Comparison of ENCODE assay signal across 10 cellular contexts in the genomic region with DNA sequence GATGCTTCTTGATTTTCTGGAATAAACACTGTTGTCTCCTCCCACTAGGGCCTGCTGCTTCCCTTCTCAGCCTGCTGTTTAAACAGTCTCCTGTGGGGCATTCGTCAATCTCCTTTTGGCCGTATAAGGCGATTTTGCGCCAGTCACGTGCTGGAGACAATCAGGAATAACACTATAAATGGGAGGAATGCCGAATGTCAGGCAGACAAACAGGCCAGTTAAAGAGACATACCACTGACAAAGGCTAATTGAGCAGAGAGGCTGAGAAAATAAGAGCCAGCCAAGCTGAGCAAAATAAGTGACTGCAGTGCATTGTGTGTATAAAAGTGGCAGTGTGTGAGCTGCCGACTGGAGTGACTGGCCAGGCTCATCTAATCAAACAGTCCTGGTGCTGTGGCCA. TPM values are rescaled to one million over a fixed set of nuclear protein-coding genes. Genes with fewer than 3 reads are reported as not detected.
A peak's percentile ranks its signal among the peaks of the same experiment; 100 is the strongest.
DNase-seq lines count a peak whose midpoint lies in the region; ATAC-seq, FAIRE-seq and TF ChIP-seq lines count a peak whose summit lies in the region.
"Had no signal": no experiment of that assay in that cellular context is flagged by ENCODE, and none has a peak within 500 bp of the region (broad histone marks: within the 10 kb centered on the region; RNA-seq: fewer than 3 reads in every experiment).

No MANE protein-coding gene starts in this region.

- H3K27ac Mint-ChIP-seq in activated naive CD4-positive, alpha-beta T cell treated with anti-CD3 and anti-CD28 coated beads, Interleukin-2, amount 50 U/mL, for 24 hours = peak overlapping the region; percentile 85

- ATAC-seq in left cardiac atrium = peak; percentile 62 to 79
- ATAC-seq in pancreas = peak; percentile 92 to 97 (median 95)
- no peak for ATAC-seq in GM21529 (IDR thresholded peaks at IDR 0.05; ENCODE audit: unreplicated experiment)
- no peak for ATAC-seq in HG02938 (IDR thresholded peaks at IDR 0.05; ENCODE audit: unreplicated experiment)

- no peak for FAIRE-seq in pancreas (lab: Jason Lieb, UNC)

- no peak overlapping the region for H3K4me3 Mint-ChIP-seq in activated naive CD4-positive, alpha-beta T cell treated with anti-CD3 and anti-CD28 coated beads, Interleukin-2, amount 50 U/mL, for 24 hours
- H3K4me3 Mint-ChIP-seq: T-helper 1 cell treated with Interleukin-12 subunit alpha and Interleukin-12 subunit beta and Interleukin-4 antibody, amounts not matched to agents 30 μg/mL and 1 μg/mL, for 36 hours had no signal

- intact Hi-C loops in left cardiac atrium (cut with DNase I) (loop anchor here in 1 of 2 donors (5.0 kb wide), 1 partner anchor 197 kb away; a partner anchor contains a TSS), pancreas (cut with DNase I) (no loop called here)

- H3K4me1 Mint-ChIP-seq in activated naive CD4-positive, alpha-beta T cell treated with anti-CD3 and anti-CD28 coated beads, Interleukin-2, amount 50 U/mL, for 24 hours = peaks cover 15% of the 10 kb centered on the region

- no peak for DNase-seq in activated naive CD4-positive, alpha-beta T cell treated with anti-CD3 and anti-CD28 coated beads, Interleukin-2, amount 50 U/mL, for 16 hours
- DNase-seq in left cardiac atrium = peak; percentile 58
- DNase-seq in pancreas = peak in 5 of 6 donors; percentile 59 to 84 (median 74)
- DNase-seq in GM13976 (ENCODE audit: low spot score) = no peak
- DNase-seq: CD4-positive, CD25-positive, alpha-beta regulatory T cell had no signal

- peaks cover 12 to 15% (median 13%) of the 10 kb centered on the region in 3 donors for H3K4me1 ChIP-seq in pancreas

- peak; percentile 28 for TF ChIP-seq CTCF in VCaP (conservative IDR thresholded peaks at IDR 0.05)
- no peak for TF ChIP-seq CTCF in pancreas (IDR thresholded peaks at IDR 0.05)
- no peak for TF ChIP-seq CTCF in GM13976 (IDR thresholded peaks at IDR 0.05; ENCODE audit: borderline replicate concordance, control extremely low read depth, extremely low read depth, insufficient read depth, missing control alignments)

- H3K27me3 Mint-ChIP-seq in activated naive CD4-positive, alpha-beta T cell treated with anti-CD3 and anti-CD28 coated beads, Interleukin-2, amount 50 U/mL, for 24 hours = no peaks in the 10 kb centered on the region
- H3K27me3 Mint-ChIP-seq: CD4-positive, CD25-positive, alpha-beta regulatory T cell had no signal

- H3K36me3 Mint-ChIP-seq in activated naive CD4-positive, alpha-beta T cell treated with anti-CD3 and anti-CD28 coated beads, Interleukin-2, amount 50 U/mL, for 24 hours = no peaks in the 10 kb centered on the region

- in situ Hi-C loops in GM13976 (cut with MboI; ENCODE audit: low sequenced_read_pairs, unreplicated experiment) = no loop called here

- no peak overlapping the region for H3K4me3 ChIP-seq in pancreas

- peak overlapping the region; percentile 71 for H3K27ac ChIP-seq in VCaP
- peak overlapping the region; percentile 22 to 70 (median 50) for H3K27ac ChIP-seq in pancreas

- no peaks in the 10 kb centered on the region for H3K9me3 ChIP-seq in pancreas

- H3K27me3 ChIP-seq in pancreas = no peaks in the 10 kb centered on the region

- H3K36me3 ChIP-seq in pancreas = no peaks in the 10 kb centered on the region

- H3K9me3 Mint-ChIP-seq in activated naive CD4-positive, alpha-beta T cell treated with anti-CD3 and anti-CD28 coated beads, Interleukin-2, amount 50 U/mL, for 24 hours = no peaks in the 10 kb centered on the region
- H3K9me3 Mint-ChIP-seq: CD4-positive, CD25-positive, alpha-beta regulatory T cell; T-helper 1 cell treated with Interleukin-12 subunit alpha and Interleukin-12 subunit beta and Interleukin-4 antibody, amounts not matched to agents 30 μg/mL and 1 μg/mL, for 36 hours had no signal

- WGBS in pancreas, 2 donors = 4 to 5% methylated on average over 7 of the region's 7 CpGs

RNA-seq across cellular contexts. Expression of a gene that starts 23.3 kb away (rescaled TPM):
- total RNA-seq in left cardiac atrium = 10 to 100 TPM; 14.4 to 20.2 TPM
- total RNA-seq in pancreas = 10 to 100 TPM in 2 of 6 donors, 1 to 10 TPM in 4; 8.3 to 17.7 (median 9.9) TPM
- 10 to 100 TPM in 1 of 2 donors, 1 to 10 TPM in 1; 8.7 to 10.0 TPM for polyA plus RNA-seq in pancreas

RNA-seq across cellular contexts. Expression of a gene that starts 23.4 kb away (rescaled TPM):
- 1 to 10 TPM; 8.8 to 9.2 TPM for total RNA-seq in left cardiac atrium
- 1 to 10 TPM; 3.1 to 5.1 (median 3.7) TPM for total RNA-seq in pancreas
- 1 to 10 TPM in 1 of 2 donors, under 1 TPM in 1; 0.99 to 1.9 TPM for polyA plus RNA-seq in pancreas

Comparison
In these comparisons a context has a peak if more than half of its experiments do, and no peak if none do; other contexts are left out.
1. DNase-seq: peak in left cardiac atrium (single experiment) and pancreas (5 of 6); none in activated naive CD4-positive, alpha-beta T cell treated with anti-CD3 and anti-CD28 coated beads, Interleukin-2, amount 50 U/mL, for 16 hours (single experiment) and GM13976 (single experiment).
2. ATAC-seq: peak in left cardiac atrium (2 of 2) and pancreas (4 of 4); none in GM21529 (single experiment) and HG02938 (single experiment).